ENCODE assay signal across 15 cellular contexts in the genomic region with DNA sequence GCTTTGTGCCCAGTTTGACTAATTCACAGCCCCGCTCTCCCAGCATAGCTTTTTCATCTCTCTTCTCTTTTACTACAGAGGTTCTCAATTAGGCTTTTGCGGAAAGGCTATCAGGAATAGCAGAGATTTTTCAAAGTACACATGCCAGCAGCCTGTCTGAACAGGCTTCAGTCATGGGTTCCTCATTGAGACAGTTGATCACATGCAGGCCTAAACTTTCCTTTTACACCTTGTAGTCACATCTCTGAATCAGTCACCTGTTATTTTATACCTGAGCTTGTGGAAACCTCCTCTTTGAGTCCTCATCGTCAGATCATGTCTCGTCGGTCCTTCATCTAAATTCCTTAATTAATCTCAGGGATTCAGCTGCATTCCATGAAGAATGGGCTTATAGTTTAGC.
DNase-seq lines count a peak whose midpoint lies in the region; ATAC-seq, FAIRE-seq and TF ChIP-seq lines count a peak whose summit lies in the region.
"Had no signal": no experiment of that assay in that cellular context is flagged by ENCODE, and none has a peak within 500 bp of the region (broad histone marks: within the 10 kb centered on the region; RNA-seq: fewer than 3 reads in every experiment).

No MANE protein-coding gene starts in this region.

- no peak overlapping the region for H3K4me3 Mint-ChIP-seq in neural progenitor cell
- H3K4me3 Mint-ChIP-seq: CD8-positive, alpha-beta T cell had no signal

- TF ChIP-seq CTCF in neural progenitor cell (IDR thresholded peaks at IDR 0.05) (no peak), tibial artery (IDR thresholded peaks at IDR 0.05) (no peak)

- peak; percentile 84 for ATAC-seq in esophagus mucosa
- ATAC-seq: CD8-positive, alpha-beta T cell; PC-3 had no signal

- H3K4me2 ChIP-seq in neural progenitor cell, result peak overlapping the region; percentile 52

- no peaks in the 10 kb centered on the region for H3K27me3 Mint-ChIP-seq in neural progenitor cell (ENCODE audit: insufficient read depth, low read depth)

- no peak overlapping the region for H2AFZ ChIP-seq in neural progenitor cell (replicated peaks)

- no peaks in the 10 kb centered on the region for H3K79me2 ChIP-seq in neural progenitor cell (ENCODE audit: low read depth)

- no peaks in the 10 kb centered on the region for H3K36me3 ChIP-seq in SJSA1
- H3K36me3 ChIP-seq in neural progenitor cell, result no peaks in the 10 kb centered on the region
- H3K36me3 ChIP-seq in tibial artery, result no peaks in the 10 kb centered on the region

- intact Hi-C loops in tibial artery (cut with DNase I; ENCODE audit: low total_unique reads), result loop anchor here (5.0 kb wide), 1 partner anchor 139 kb away; a partner anchor contains a TSS

- H4K20me1 ChIP-seq in neural progenitor cell (ENCODE audit: low read depth), result no peaks in the 10 kb centered on the region

- peaks cover 2% of the 10 kb centered on the region for H3K9me3 Mint-ChIP-seq in neural progenitor cell

- H3K4me1 ChIP-seq in SJSA1 (replicated peaks) (peaks cover 17% of the 10 kb centered on the region), neural progenitor cell (peaks cover 17% of the 10 kb centered on the region), tibial artery (peaks cover 0 to 28% (median 9%) of the 10 kb centered on the region in 4 donors)

- H3K4me3 ChIP-seq in SJSA1, result no peak overlapping the region
- no peak overlapping the region for H3K4me3 ChIP-seq in neural progenitor cell
- no peak overlapping the region for H3K4me3 ChIP-seq in tibial artery

- H3K9ac ChIP-seq in neural progenitor cell, result no peak overlapping the region

- no peaks in the 10 kb centered on the region for H3K36me3 Mint-ChIP-seq in neural progenitor cell
- H3K36me3 Mint-ChIP-seq: CD8-positive, alpha-beta T cell had no signal

- H3K27ac ChIP-seq in SJSA1, result peak overlapping the region; percentile 64
- H3K27ac ChIP-seq in neural progenitor cell, result peak overlapping the region; percentile 29
- peak overlapping the region; percentile 47 to 70 for H3K27ac ChIP-seq in tibial artery

- H3K27ac Mint-ChIP-seq in neural progenitor cell, result no peak overlapping the region
- H3K27ac Mint-ChIP-seq: CD8-positive, alpha-beta T cell had no signal

- peaks cover 16% of the 10 kb centered on the region for H3K4me1 Mint-ChIP-seq in neural progenitor cell

- DNase-seq in SJSA1 (ENCODE audit: low read depth in 1 of 2, low spot score in 2 of 2) (no peak), neural progenitor cell (ENCODE audit: low spot score) (no peak), tibial artery (no peak), Ammon's horn (ENCODE audit: low spot score) (no peak), T-helper 2 cell (no peak), GM19239 (ENCODE audit: insufficient read length, low spot score) (no peak)
- DNase-seq: CD8-positive, alpha-beta T cell; DND-41; GF-D8; KBM-7; NCI-H1092; NCI-H1694 treated with DMSO at 0.1 percent for 48 hours; NCI-H446 had no signal

- H3K9me3 ChIP-seq in SJSA1 (replicated peaks) (no peaks in the 10 kb centered on the region), neural progenitor cell (ENCODE audit: low read depth) (no peaks in the 10 kb centered on the region), tibial artery (peaks cover 0 to 2% (median 0%) of the 10 kb centered on the region in 3 donors)

- H3F3A ChIP-seq in neural progenitor cell (ENCODE audit: low read depth), result peaks cover 21% of the 10 kb centered on the region

- no peak for FAIRE-seq in GM19239 (lab: Jason Lieb, UNC)

- H3K27me3 ChIP-seq in SJSA1 (replicated peaks) (no peaks in the 10 kb centered on the region), neural progenitor cell (peaks cover 9% of the 10 kb centered on the region), tibial artery (no peaks in the 10 kb centered on the region)
